18 cellular contexts compared by ENCODE assay signal in the genomic region with DNA sequence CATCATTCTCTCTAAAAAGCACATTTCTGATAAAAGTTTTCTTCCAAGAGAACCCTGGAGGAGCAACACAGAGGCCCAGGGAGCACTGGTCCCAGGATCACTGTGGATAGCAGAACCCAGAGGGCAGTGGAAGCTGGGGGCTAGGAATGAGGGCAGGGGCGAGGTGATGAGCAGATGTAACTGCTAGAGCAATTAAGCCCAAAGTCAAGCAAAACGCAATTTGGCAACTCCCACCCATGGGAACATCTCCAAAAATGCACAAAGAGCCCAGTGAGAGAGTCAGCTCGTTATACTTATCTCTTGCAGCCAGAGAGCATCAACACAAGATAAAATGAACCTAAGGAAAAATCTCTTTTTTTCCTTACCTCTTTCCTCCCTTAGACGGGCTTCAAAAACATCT.
DNase-seq lines count a peak whose midpoint lies in the region; ATAC-seq, FAIRE-seq and TF ChIP-seq lines count a peak whose summit lies in the region.
"Had no signal": no experiment of that assay in that cellular context is flagged by ENCODE, and none has a peak within 500 bp of the region (broad histone marks: within the 10 kb centered on the region; RNA-seq: fewer than 3 reads in every experiment).

No MANE protein-coding gene starts in this region.

- H3K27ac ChIP-seq in mesendoderm (ENCODE audit: low read depth, low read length) (no peak overlapping the region), ovary (no peak overlapping the region), small intestine (ENCODE audit: low read depth in 1 of 2, low read length in 1 of 2) (no peak overlapping the region)

- no peaks in the 10 kb centered on the region for H3K79me2 ChIP-seq in mesendoderm (ENCODE audit: control insufficient read depth, insufficient read depth, low read length)

- H3K4me2 ChIP-seq in mesendoderm (ENCODE audit: low read length) = no peak overlapping the region

- H2BK5ac ChIP-seq in mesendoderm (ENCODE audit: low read length) = no peak overlapping the region

- no peaks in the 10 kb centered on the region for H3K79me1 ChIP-seq in mesendoderm (ENCODE audit: low read length)

- no peak overlapping the region for H2BK15ac ChIP-seq in mesendoderm (replicated peaks; ENCODE audit: low read depth)

- no peak overlapping the region for H3K4me3 ChIP-seq in mesendoderm (ENCODE audit: low read length)
- H3K4me3 ChIP-seq in ovary = no peak overlapping the region
- H3K4me3 ChIP-seq in small intestine (ENCODE audit: low read depth in 1 of 2, low read length in 2 of 2) = no peak overlapping the region

- H3K27me3 ChIP-seq in mesendoderm (ENCODE audit: insufficient read depth, low read length, poor library complexity) = no peaks in the 10 kb centered on the region
- no peaks in the 10 kb centered on the region for H3K27me3 ChIP-seq in ovary
- no peaks in the 10 kb centered on the region for H3K27me3 ChIP-seq in small intestine (ENCODE audit: control insufficient read depth in 2 of 2, insufficient read depth in 2 of 2, low read length in 2 of 2)

- DNase-seq in NCI-H1694 treated with DMSO at 0.1 percent for 48 hours (lab: John Stamatoyannopoulos, UW) (peak; percentile 49), RPMI7951 (ENCODE audit: low read depth) (peak; percentile 20), mesendoderm (peak; percentile 12), ovary (peak in 3 of 5 donors; percentile 19 to 40 (median 34)), small intestine (no peak), NCI-H2171 treated with DMSO at 0.1 percent for 48 hours (lab: John Stamatoyannopoulos, UW) (no peak)
- DNase-seq: ACHN; CD8-positive, alpha-beta memory T cell; DMS79; KBM-7; NCI-H187 treated with DMSO at 0.1 percent for 48 hours; NCI-H526 treated with DMSO at 0.1 percent for 48 hours; SIG-M5 had no signal

- no peak for TF ChIP-seq EP300 in ovary (IDR thresholded peaks at IDR 0.05)

- no peaks in the 10 kb centered on the region for H3K4me1 ChIP-seq in mesendoderm (ENCODE audit: control insufficient read depth, low read depth, low read length)
- peaks cover 15% of the 10 kb centered on the region for H3K4me1 ChIP-seq in ovary (ENCODE audit: insufficient read depth)
- H3K4me1 ChIP-seq in small intestine (ENCODE audit: control insufficient read depth in 2 of 2, insufficient read depth in 1 of 2, low read depth in 1 of 2, low read length in 1 of 2) = no peaks in the 10 kb centered on the region

- H3K9ac ChIP-seq in mesendoderm (ENCODE audit: low read length) = no peak overlapping the region

- no peak for TF ChIP-seq CTCF in ovary (IDR thresholded peaks at IDR 0.05)

- FAIRE-seq in small intestine (lab: Jason Lieb, UNC) = no peak
- FAIRE-seq: GM12892, HepG2, RCC 7860 had no signal

- no peak overlapping the region for H4K8ac ChIP-seq in mesendoderm (ENCODE audit: low read depth, low read length)

- H2BK120ac ChIP-seq in mesendoderm (ENCODE audit: low read depth, low read length) = no peak overlapping the region

- H3K9me3 ChIP-seq in ovary = no peaks in the 10 kb centered on the region
- no peaks in the 10 kb centered on the region for H3K9me3 ChIP-seq in small intestine (ENCODE audit: control insufficient read depth, low read depth)

- H4K5ac ChIP-seq in mesendoderm (ENCODE audit: low read length) = no peak overlapping the region

- H3K36me3 ChIP-seq in mesendoderm (ENCODE audit: control insufficient read depth, insufficient read depth, low read length) = no peaks in the 10 kb centered on the region
- no peaks in the 10 kb centered on the region for H3K36me3 ChIP-seq in ovary
- H3K36me3 ChIP-seq in small intestine (ENCODE audit: control insufficient read depth in 2 of 2, insufficient read depth in 2 of 2, low read length in 2 of 2) = no peaks in the 10 kb centered on the region

- TF ChIP-seq POLR2A in ovary (IDR thresholded peaks at IDR 0.05) = no peak

- no peak for ATAC-seq in GM21423 (IDR thresholded peaks at IDR 0.05; ENCODE audit: unreplicated experiment)
- ATAC-seq: HepG2, SK-N-SH treated with all-trans-retinoic acid at 6 μM for 48 hours had no signal

- WGBS in mesendoderm (ENCODE audit: extremely low coverage, insufficient coverage, low lambda C conversion rate) = no CpG with 5 or more reads among the region's 4 CpGs
- WGBS in ovary, 3 donors = 7 to 10% (median 8%) methylated on average over 4 of the region's 4 CpGs
- 27 to 44% (median 32%) methylated on average over 4 of the region's 4 CpGs for WGBS in small intestine, 3 donors

- H3K23ac ChIP-seq in mesendoderm (ENCODE audit: low read length) = no peak overlapping the region

- no peak overlapping the region for H3K4ac ChIP-seq in mesendoderm (ENCODE audit: low read depth, low read length)

- intact Hi-C loops in ovary (cut with DNase I) = no loop called here

- no peak overlapping the region for H3K56ac ChIP-seq in mesendoderm (ENCODE audit: low read length)

- H2AK5ac ChIP-seq in mesendoderm (ENCODE audit: low read length) = no peak overlapping the region

- no peak overlapping the region for H3K18ac ChIP-seq in mesendoderm (ENCODE audit: low read length)

Comparison
In these comparisons a context has a peak if more than half of its experiments do, and no peak if none do; other contexts are left out.
1. DNase-seq: peak in NCI-H1694 treated with DMSO at 0.1 percent for 48 hours (single experiment), RPMI7951 (single experiment), mesendoderm (single experiment) and ovary (3 of 5); none in small intestine (single experiment) and NCI-H2171 treated with DMSO at 0.1 percent for 48 hours (single experiment).